32 cellular contexts compared by ENCODE assay signal in genomic region chr2:20664071-20664390, GRCh38. TPM values are rescaled to one million over a fixed set of nuclear protein-coding genes. Genes with fewer than 3 reads are reported as not detected.
"Had no signal": no experiment of that assay in that cellular context is flagged by ENCODE, and none has a peak within 500 bp of the region (broad histone marks: within the 10 kb centered on the region; RNA-seq: fewer than 3 reads in every experiment).

No MANE protein-coding gene starts in this region.

- H3K27me3 ChIP-seq: ascending aorta had no signal

- DNase-seq: activated CD4-positive, alpha-beta T cell treated with anti-CD3 and anti-CD28 coated beads for 36 hours; activated CD4-positive, alpha-beta T cell treated with anti-CD3 and anti-CD28 coated beads, Interleukin-2, amount 10 ng/mL, durations not matched to agents 7 days and 5 days; activated CD4-positive, alpha-beta T cell treated with anti-CD3 and anti-CD28 coated beads, Interleukin-2, amount 50 U/mL, for 48 hours; activated CD8-positive, alpha-beta T cell treated with anti-CD3 and anti-CD28 coated beads, Interleukin-2, amount 10 ng/mL, durations not matched to agents 7 days and 5 days; activated gamma-delta T cell; activated naive CD4-positive, alpha-beta T cell treated with Interleukin-2 at 50 U/mL for 16 hours; activated naive CD8-positive, alpha-beta T cell treated with anti-CD3 and anti-CD28 coated beads, Interleukin-2, amount 10 ng/mL, durations not matched to agents 7 days and 5 days; activated T-cell treated with anti-CD3 and anti-CD28 coated beads, Interleukin-2, amount 50 U/mL, for 24 hours; amygdala; NCI-H1092 treated with DMSO at 0.1 percent for 48 hours; NCI-H1417; NCI-H146; NCI-H187; NCI-H2029 treated with DMSO at 0.1 percent for 48 hours; NCI-H2107; NCI-H2171; NCI-H510A; NCI-H526; NCI-H748 treated with DMSO at 0.1 percent for 48 hours; NK-92 treated with Interleukin-12 subunit alpha and Interleukin-12 subunit beta, amount 100 ng/mL, for 24 hours; PC-3; Peyer's patch; SIG-M5; T1000 had no signal

- H3K27ac Mint-ChIP-seq: activated CD4-positive, alpha-beta T cell treated with anti-CD3 and anti-CD28 coated beads for 36 hours; activated CD4-positive, alpha-beta T cell treated with anti-CD3 and anti-CD28 coated beads, Interleukin-2, amount 10 ng/mL, durations not matched to agents 7 days and 5 days; activated CD8-positive, alpha-beta T cell treated with anti-CD3 and anti-CD28 coated beads, Interleukin-2, amount 10 ng/mL, durations not matched to agents 7 days and 5 days; activated naive CD4-positive, alpha-beta T cell treated with anti-CD3 and anti-CD28 coated beads, Interleukin-2, amount 50 U/mL, for 24 hours; activated naive CD8-positive, alpha-beta T cell treated with anti-CD3 and anti-CD28 coated beads, Interleukin-2, amount 10 ng/mL, durations not matched to agents 7 days and 5 days; activated T-cell treated with anti-CD3 and anti-CD28 coated beads, Interleukin-2, amount 50 U/mL, for 24 hours; activated T-helper 2 cell treated with anti-CD3 and anti-CD28 coated beads, Interferon-gamma antibody, Interleukin-2, Interleukin-4, amounts not matched to agents 10 μg/mL and 5 μg/mL and 100 μg/mL, durations not matched to agents 14 hours and 24 hours and 36 hours had no signal

- H3K27ac ChIP-seq: cardiac muscle cell, Peyer's patch, RWPE1 had no signal

- ATAC-seq: activated CD4-positive, alpha-beta T cell treated with anti-CD3 and anti-CD28 coated beads for 36 hours; activated CD4-positive, CD25-positive, alpha-beta regulatory T cell treated with anti-CD3 and anti-CD28 coated beads, Interleukin-2, amount 50 U/mL, for 24 hours; activated CD8-positive, alpha-beta T cell treated with anti-CD3 and anti-CD28 coated beads, Interleukin-2, amount 10 ng/mL, durations not matched to agents 7 days and 5 days; PC-3; Right ventricle myocardium inferior had no signal

- H3K9me3 Mint-ChIP-seq: activated CD4-positive, alpha-beta T cell treated with anti-CD3 and anti-CD28 coated beads, Interleukin-2, amount 10 ng/mL, durations not matched to agents 7 days and 5 days; activated naive CD4-positive, alpha-beta T cell treated with anti-CD3 and anti-CD28 coated beads, Interleukin-2, amount 50 U/mL, for 24 hours; activated naive CD8-positive, alpha-beta T cell treated with anti-CD3 and anti-CD28 coated beads, Interleukin-2, amount 10 ng/mL, durations not matched to agents 7 days and 5 days; activated T-cell treated with anti-CD3 and anti-CD28 coated beads, Interleukin-2, amount 50 U/mL, for 24 hours; activated T-helper 2 cell treated with anti-CD3 and anti-CD28 coated beads, Interferon-gamma antibody, Interleukin-2, Interleukin-4, amounts not matched to agents 10 μg/mL and 5 μg/mL and 100 μg/mL, durations not matched to agents 14 hours and 24 hours and 36 hours had no signal

- H3K9me3 ChIP-seq: ascending aorta, Peyer's patch had no signal

- H3K4me3 ChIP-seq: cardiac muscle cell, Peyer's patch had no signal

- H3K36me3 Mint-ChIP-seq: activated naive CD4-positive, alpha-beta T cell treated with anti-CD3 and anti-CD28 coated beads, Interleukin-2, amount 50 U/mL, for 24 hours; activated naive CD8-positive, alpha-beta T cell treated with anti-CD3 and anti-CD28 coated beads, Interleukin-2, amount 10 ng/mL, durations not matched to agents 7 days and 5 days had no signal

- H3K36me3 ChIP-seq: ascending aorta, cardiac muscle cell, Peyer's patch had no signal

- H3K4me3 Mint-ChIP-seq: activated CD4-positive, alpha-beta T cell treated with anti-CD3 and anti-CD28 coated beads for 36 hours; activated CD4-positive, alpha-beta T cell treated with anti-CD3 and anti-CD28 coated beads, Interleukin-2, amount 10 ng/mL, durations not matched to agents 7 days and 5 days; activated CD8-positive, alpha-beta T cell treated with anti-CD3 and anti-CD28 coated beads, Interleukin-2, amount 10 ng/mL, durations not matched to agents 7 days and 5 days; activated naive CD4-positive, alpha-beta T cell treated with anti-CD3 and anti-CD28 coated beads, Interleukin-2, amount 50 U/mL, for 24 hours; activated naive CD8-positive, alpha-beta T cell treated with anti-CD3 and anti-CD28 coated beads, Interleukin-2, amount 10 ng/mL, durations not matched to agents 7 days and 5 days; activated T-cell treated with anti-CD3 and anti-CD28 coated beads, Interleukin-2, amount 50 U/mL, for 24 hours had no signal

RNA-seq across cellular contexts. Expression of gene GDF7, which starts 2.9 kb away (rescaled TPM):
- total RNA-seq: activated CD4-positive, alpha-beta T cell treated with anti-CD3 and anti-CD28 coated beads, Interleukin-2, amount 10 ng/mL, durations not matched to agents 7 days and 5 days; activated CD8-positive, alpha-beta T cell treated with anti-CD3 and anti-CD28 coated beads, Interleukin-2, amount 10 ng/mL, durations not matched to agents 7 days and 5 days; activated naive CD8-positive, alpha-beta T cell treated with anti-CD3 and anti-CD28 coated beads, Interleukin-2, amount 10 ng/mL, durations not matched to agents 7 days and 5 days; T-helper 1 cell treated with Interleukin-12 subunit alpha and Interleukin-12 subunit beta and Interleukin-4 antibody, amounts not matched to agents 30 ng/mL and 1 ng/mL, for 36 hours had no signal
